ENCODE assay signal across 1 cellular context in genomic region chr4:186643501-186644315, GRCh38.
TF ChIP-seq lines count a peak whose summit lies in the region.

No MANE protein-coding gene starts in this region.

TF ChIP-seq in K562, 482 proteins besides CTCF, POLR2A, EP300 and RAD21 (continued from another document and continues in another):
- TF ChIP-seq, protein P1, sequence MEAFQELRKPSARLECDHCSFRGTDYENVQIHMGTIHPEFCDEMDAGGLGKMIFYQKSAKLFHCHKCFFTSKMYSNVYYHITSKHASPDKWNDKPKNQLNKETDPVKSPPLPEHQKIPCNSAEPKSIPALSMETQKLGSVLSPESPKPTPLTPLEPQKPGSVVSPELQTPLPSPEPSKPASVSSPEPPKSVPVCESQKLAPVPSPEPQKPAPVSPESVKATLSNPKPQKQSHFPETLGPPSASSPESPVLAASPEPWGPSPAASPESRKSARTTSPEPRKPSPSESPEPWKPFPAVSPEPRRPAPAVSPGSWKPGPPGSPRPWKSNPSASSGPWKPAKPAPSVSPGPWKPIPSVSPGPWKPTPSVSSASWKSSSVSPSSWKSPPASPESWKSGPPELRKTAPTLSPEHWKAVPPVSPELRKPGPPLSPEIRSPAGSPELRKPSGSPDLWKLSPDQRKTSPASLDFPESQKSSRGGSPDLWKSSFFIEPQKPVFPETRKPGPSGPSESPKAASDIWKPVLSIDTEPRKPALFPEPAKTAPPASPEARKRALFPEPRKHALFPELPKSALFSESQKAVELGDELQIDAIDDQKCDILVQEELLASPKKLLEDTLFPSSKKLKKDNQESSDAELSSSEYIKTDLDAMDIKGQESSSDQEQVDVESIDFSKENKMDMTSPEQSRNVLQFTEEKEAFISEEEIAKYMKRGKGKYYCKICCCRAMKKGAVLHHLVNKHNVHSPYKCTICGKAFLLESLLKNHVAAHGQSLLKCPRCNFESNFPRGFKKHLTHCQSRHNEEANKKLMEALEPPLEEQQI (IDR thresholded peaks at IDR 0.05), result no peak
- TF ChIP-seq POLR2AphosphoS5 (IDR thresholded peaks at IDR 0.05; ENCODE audit: control insufficient read depth, insufficient read depth, low read depth, low read length) (no peak), ZNF408 (CRISPR knock-in tag; IDR thresholded peaks at IDR 0.05; ENCODE audit: low read depth) (no peak), ARID1B (IDR thresholded peaks at IDR 0.05) (peak; percentile 46), JUND (IDR thresholded peaks at IDR 0.05; ENCODE audit: borderline replicate concordance, low read depth, low read length) (peak; percentile 63; the same call in 1 of the 2 replicates), JUND (tag; IDR thresholded peaks at IDR 0.05; ENCODE audit: borderline replicate concordance, low read depth, low read length) (peak; percentile 66; the same call in 1 of the 3 replicates), YBX1 (IDR thresholded peaks at IDR 0.05) (no peak), ZC3H4 (CRISPR knock-in tag; IDR thresholded peaks at IDR 0.05; ENCODE audit: borderline replicate concordance) (no peak), NR2F6 (CRISPR knock-in tag; IDR thresholded peaks at IDR 0.05) (no peak), ARID3A (IDR thresholded peaks at IDR 0.05; ENCODE audit: borderline replicate concordance, low read depth, low read length) (no peak), ZNF586 (CRISPR knock-in tag; conservative IDR thresholded peaks at IDR 0.05) (no peak), CTBP1 (IDR thresholded peaks at IDR 0.05; ENCODE audit: borderline replicate concordance) (no peak), ZNF239 (CRISPR knock-in tag; IDR thresholded peaks at IDR 0.05) (no peak), C11orf30 (IDR thresholded peaks at IDR 0.05; ENCODE audit: low read depth) (peak; percentile 55; the same call in 1 of the 2 replicates), RBM17 (IDR thresholded peaks at IDR 0.05; ENCODE audit: borderline replicate concordance, low read depth, low read length) (no peak), SIN3A (IDR thresholded peaks at IDR 0.05; ENCODE audit: borderline replicate concordance in 2 of 2, control insufficient read depth in 1 of 2, low read depth in 2 of 2, low read length in 2 of 2) (no peak), CHD2 (IDR thresholded peaks at IDR 0.05; ENCODE audit: low read depth, low read length) (no peak), CSDE1 (IDR thresholded peaks at IDR 0.05) (no peak), U2AF1 (optimal IDR thresholded peaks at IDR 0.05; ENCODE audit: low read depth, low read length) (no peak), ZNF561 (CRISPR knock-in tag; conservative IDR thresholded peaks at IDR 0.05) (no peak), ZNF384 (IDR thresholded peaks at IDR 0.05; ENCODE audit: low read depth, low read length) (0 out of 2 replicates have a peak, but pooled peaks have one; percentile 20), HEY1 (CRISPR knock-in tag; IDR thresholded peaks at IDR 0.05; ENCODE audit: borderline replicate concordance) (no peak), CXXC5 (CRISPR knock-in tag; IDR thresholded peaks at IDR 0.05) (no peak), KAT2B (IDR thresholded peaks at IDR 0.05; ENCODE audit: low read depth, low read length) (no peak), ZNF197 (CRISPR knock-in tag; IDR thresholded peaks at IDR 0.05; ENCODE audit: low read depth) (no peak), TCF7L2 (IDR thresholded peaks at IDR 0.05; ENCODE audit: low read depth, low read length) (no peak), ZNF23 (CRISPR knock-in tag; IDR thresholded peaks at IDR 0.05) (no peak), SRF (CRISPR knock-in tag; IDR thresholded peaks at IDR 0.05) (no peak), HDAC6 (IDR thresholded peaks at IDR 0.05; ENCODE audit: low read depth, low read length) (no peak), DLX4 (CRISPR knock-in tag; IDR thresholded peaks at IDR 0.05) (no peak), IFI16 (CRISPR knock-in tag; IDR thresholded peaks at IDR 0.05) (no peak), SMC3 (conservative IDR thresholded peaks at IDR 0.05; ENCODE audit: insufficient read depth, low read depth, low read length) (no peak), BRD4 (IDR thresholded peaks at IDR 0.05) (no peak)
- TF ChIP-seq, protein P2, sequence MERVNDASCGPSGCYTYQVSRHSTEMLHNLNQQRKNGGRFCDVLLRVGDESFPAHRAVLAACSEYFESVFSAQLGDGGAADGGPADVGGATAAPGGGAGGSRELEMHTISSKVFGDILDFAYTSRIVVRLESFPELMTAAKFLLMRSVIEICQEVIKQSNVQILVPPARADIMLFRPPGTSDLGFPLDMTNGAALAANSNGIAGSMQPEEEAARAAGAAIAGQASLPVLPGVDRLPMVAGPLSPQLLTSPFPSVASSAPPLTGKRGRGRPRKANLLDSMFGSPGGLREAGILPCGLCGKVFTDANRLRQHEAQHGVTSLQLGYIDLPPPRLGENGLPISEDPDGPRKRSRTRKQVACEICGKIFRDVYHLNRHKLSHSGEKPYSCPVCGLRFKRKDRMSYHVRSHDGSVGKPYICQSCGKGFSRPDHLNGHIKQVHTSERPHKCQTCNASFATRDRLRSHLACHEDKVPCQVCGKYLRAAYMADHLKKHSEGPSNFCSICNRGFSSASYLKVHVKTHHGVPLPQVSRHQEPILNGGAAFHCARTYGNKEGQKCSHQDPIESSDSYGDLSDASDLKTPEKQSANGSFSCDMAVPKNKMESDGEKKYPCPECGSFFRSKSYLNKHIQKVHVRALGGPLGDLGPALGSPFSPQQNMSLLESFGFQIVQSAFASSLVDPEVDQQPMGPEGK (CRISPR knock-in tag; IDR thresholded peaks at IDR 0.05; ENCODE audit: borderline replicate concordance), result no peak
- TF ChIP-seq, protein P3, sequence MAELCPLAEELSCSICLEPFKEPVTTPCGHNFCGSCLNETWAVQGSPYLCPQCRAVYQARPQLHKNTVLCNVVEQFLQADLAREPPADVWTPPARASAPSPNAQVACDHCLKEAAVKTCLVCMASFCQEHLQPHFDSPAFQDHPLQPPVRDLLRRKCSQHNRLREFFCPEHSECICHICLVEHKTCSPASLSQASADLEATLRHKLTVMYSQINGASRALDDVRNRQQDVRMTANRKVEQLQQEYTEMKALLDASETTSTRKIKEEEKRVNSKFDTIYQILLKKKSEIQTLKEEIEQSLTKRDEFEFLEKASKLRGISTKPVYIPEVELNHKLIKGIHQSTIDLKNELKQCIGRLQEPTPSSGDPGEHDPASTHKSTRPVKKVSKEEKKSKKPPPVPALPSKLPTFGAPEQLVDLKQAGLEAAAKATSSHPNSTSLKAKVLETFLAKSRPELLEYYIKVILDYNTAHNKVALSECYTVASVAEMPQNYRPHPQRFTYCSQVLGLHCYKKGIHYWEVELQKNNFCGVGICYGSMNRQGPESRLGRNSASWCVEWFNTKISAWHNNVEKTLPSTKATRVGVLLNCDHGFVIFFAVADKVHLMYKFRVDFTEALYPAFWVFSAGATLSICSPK (IDR thresholded peaks at IDR 0.05; ENCODE audit: borderline replicate concordance), result no peak
- TF ChIP-seq, protein P4, sequence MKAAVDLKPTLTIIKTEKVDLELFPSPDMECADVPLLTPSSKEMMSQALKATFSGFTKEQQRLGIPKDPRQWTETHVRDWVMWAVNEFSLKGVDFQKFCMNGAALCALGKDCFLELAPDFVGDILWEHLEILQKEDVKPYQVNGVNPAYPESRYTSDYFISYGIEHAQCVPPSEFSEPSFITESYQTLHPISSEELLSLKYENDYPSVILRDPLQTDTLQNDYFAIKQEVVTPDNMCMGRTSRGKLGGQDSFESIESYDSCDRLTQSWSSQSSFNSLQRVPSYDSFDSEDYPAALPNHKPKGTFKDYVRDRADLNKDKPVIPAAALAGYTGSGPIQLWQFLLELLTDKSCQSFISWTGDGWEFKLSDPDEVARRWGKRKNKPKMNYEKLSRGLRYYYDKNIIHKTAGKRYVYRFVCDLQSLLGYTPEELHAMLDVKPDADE (conservative IDR thresholded peaks at IDR 0.05; ENCODE audit: control insufficient read depth, low read depth, low read length), result no peak
- TF ChIP-seq, protein P5, sequence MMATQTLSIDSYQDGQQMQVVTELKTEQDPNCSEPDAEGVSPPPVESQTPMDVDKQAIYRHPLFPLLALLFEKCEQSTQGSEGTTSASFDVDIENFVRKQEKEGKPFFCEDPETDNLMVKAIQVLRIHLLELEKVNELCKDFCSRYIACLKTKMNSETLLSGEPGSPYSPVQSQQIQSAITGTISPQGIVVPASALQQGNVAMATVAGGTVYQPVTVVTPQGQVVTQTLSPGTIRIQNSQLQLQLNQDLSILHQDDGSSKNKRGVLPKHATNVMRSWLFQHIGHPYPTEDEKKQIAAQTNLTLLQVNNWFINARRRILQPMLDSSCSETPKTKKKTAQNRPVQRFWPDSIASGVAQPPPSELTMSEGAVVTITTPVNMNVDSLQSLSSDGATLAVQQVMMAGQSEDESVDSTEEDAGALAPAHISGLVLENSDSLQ (IDR thresholded peaks at IDR 0.05), result no peak
- TF ChIP-seq, protein P6, sequence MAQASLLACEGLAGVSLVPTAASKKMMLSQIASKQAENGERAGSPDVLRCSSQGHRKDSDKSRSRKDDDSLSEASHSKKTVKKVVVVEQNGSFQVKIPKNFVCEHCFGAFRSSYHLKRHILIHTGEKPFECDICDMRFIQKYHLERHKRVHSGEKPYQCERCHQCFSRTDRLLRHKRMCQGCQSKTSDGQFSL (CRISPR knock-in tag; IDR thresholded peaks at IDR 0.05), result peak; percentile 41; the same call in 1 of the 2 replicates
- TF ChIP-seq, protein P6 (tag; IDR thresholded peaks at IDR 0.05), result no peak
- TF ChIP-seq, protein P7, sequence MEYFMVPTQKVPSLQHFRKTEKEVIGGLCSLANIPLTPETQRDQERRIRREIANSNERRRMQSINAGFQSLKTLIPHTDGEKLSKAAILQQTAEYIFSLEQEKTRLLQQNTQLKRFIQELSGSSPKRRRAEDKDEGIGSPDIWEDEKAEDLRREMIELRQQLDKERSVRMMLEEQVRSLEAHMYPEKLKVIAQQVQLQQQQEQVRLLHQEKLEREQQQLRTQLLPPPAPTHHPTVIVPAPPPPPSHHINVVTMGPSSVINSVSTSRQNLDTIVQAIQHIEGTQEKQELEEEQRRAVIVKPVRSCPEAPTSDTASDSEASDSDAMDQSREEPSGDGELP (CRISPR knock-in tag; IDR thresholded peaks at IDR 0.05; ENCODE audit: borderline replicate concordance), result no peak
- TF ChIP-seq, protein P8, sequence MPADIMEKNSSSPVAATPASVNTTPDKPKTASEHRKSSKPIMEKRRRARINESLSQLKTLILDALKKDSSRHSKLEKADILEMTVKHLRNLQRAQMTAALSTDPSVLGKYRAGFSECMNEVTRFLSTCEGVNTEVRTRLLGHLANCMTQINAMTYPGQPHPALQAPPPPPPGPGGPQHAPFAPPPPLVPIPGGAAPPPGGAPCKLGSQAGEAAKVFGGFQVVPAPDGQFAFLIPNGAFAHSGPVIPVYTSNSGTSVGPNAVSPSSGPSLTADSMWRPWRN (IDR thresholded peaks at IDR 0.05; ENCODE audit: low read depth), result no peak
- TF ChIP-seq, protein P9, sequence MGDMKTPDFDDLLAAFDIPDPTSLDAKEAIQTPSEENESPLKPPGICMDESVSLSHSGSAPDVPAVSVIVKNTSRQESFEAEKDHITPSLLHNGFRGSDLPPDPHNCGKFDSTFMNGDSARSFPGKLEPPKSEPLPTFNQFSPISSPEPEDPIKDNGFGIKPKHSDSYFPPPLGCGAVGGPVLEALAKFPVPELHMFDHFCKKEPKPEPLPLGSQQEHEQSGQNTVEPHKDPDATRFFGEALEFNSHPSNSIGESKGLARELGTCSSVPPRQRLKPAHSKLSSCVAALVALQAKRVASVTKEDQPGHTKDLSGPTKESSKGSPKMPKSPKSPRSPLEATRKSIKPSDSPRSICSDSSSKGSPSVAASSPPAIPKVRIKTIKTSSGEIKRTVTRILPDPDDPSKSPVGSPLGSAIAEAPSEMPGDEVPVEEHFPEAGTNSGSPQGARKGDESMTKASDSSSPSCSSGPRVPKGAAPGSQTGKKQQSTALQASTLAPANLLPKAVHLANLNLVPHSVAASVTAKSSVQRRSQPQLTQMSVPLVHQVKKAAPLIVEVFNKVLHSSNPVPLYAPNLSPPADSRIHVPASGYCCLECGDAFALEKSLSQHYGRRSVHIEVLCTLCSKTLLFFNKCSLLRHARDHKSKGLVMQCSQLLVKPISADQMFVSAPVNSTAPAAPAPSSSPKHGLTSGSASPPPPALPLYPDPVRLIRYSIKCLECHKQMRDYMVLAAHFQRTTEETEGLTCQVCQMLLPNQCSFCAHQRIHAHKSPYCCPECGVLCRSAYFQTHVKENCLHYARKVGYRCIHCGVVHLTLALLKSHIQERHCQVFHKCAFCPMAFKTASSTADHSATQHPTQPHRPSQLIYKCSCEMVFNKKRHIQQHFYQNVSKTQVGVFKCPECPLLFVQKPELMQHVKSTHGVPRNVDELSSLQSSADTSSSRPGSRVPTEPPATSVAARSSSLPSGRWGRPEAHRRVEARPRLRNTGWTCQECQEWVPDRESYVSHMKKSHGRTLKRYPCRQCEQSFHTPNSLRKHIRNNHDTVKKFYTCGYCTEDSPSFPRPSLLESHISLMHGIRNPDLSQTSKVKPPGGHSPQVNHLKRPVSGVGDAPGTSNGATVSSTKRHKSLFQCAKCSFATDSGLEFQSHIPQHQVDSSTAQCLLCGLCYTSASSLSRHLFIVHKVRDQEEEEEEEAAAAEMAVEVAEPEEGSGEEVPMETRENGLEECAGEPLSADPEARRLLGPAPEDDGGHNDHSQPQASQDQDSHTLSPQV (IDR thresholded peaks at IDR 0.05), result no peak
